8 cellular contexts compared by ENCODE assay signal in genomic region chr2:133090358-133090757, GRCh38.
"Had no signal": no experiment of that assay in that cellular context is flagged by ENCODE, and none has a peak within 500 bp of the region (broad histone marks: within the 10 kb centered on the region; RNA-seq: fewer than 3 reads in every experiment).

No MANE protein-coding gene starts in this region.

- H2AFZ ChIP-seq: GM23338 had no signal

- H3K4me2 ChIP-seq: GM23338 had no signal

- H3K4me3 ChIP-seq: GM23338, K562 had no signal

- FAIRE-seq: H1, H54, HTR-8/SVneo, K562 had no signal

- ATAC-seq: GM23338, K562 had no signal

- DNase-seq: H9, HCEC 1CT, IMR-90 had no signal
